Comparison of ENCODE assay signal across 13 cellular contexts in genomic region chr7:7681936-7682329, GRCh38. TPM values are rescaled to one million over a fixed set of nuclear protein-coding genes. Genes with fewer than 3 reads are reported as not detected.
A peak's percentile ranks its signal among the peaks of the same experiment; 100 is the strongest.
DNase-seq lines count a peak whose midpoint lies in the region; ATAC-seq and TF ChIP-seq lines count a peak whose summit lies in the region.
"Had no signal": no experiment of that assay in that cellular context is flagged by ENCODE, and none has a peak within 500 bp of the region (broad histone marks: within the 10 kb centered on the region; RNA-seq: fewer than 3 reads in every experiment).

No MANE protein-coding gene starts in this region.

- H2AFZ ChIP-seq in neuron (ENCODE audit: low read depth, low read length) = peak overlapping the region; percentile 38

- H3K27me3 Mint-ChIP-seq in T-helper 17 cell (no peaks in the 10 kb centered on the region), T-cell (no peaks in the 10 kb centered on the region), Calu3 (ENCODE audit: unreplicated experiment) (no peaks in the 10 kb centered on the region)
- H3K27me3 Mint-ChIP-seq: activated naive CD8-positive, alpha-beta T cell treated with anti-CD3 and anti-CD28 coated beads, Interleukin-2, amount 10 ng/mL, durations not matched to agents 7 days and 5 days had no signal

- H3K27me3 ChIP-seq in neuron (ENCODE audit: insufficient read depth, low read length) = no peaks in the 10 kb centered on the region
- H3K27me3 ChIP-seq: heart right ventricle had no signal

- no peak for TF ChIP-seq CTCF in Calu3 (IDR thresholded peaks at IDR 0.05; ENCODE audit: unreplicated experiment)

- peaks cover 10% of the 10 kb centered on the region for H3K4me1 ChIP-seq in neuron (ENCODE audit: insufficient read depth, low read length)

- H3K27ac Mint-ChIP-seq in T-helper 17 cell (peak overlapping the region; percentile 39), T-cell (peak overlapping the region in 1 of 2 donors; percentile 52), Calu3 (ENCODE audit: unreplicated experiment) (no peak overlapping the region)
- H3K27ac Mint-ChIP-seq: activated naive CD8-positive, alpha-beta T cell treated with anti-CD3 and anti-CD28 coated beads, Interleukin-2, amount 10 ng/mL, durations not matched to agents 7 days and 5 days had no signal

- peaks cover 0 to 8% (median 5%) of the 10 kb centered on the region in 3 donors for H3K9me3 Mint-ChIP-seq in T-cell
- H3K9me3 Mint-ChIP-seq in Calu3 (ENCODE audit: low read depth, unreplicated experiment) = no peaks in the 10 kb centered on the region

- POLR2A ChIA-PET in T-cell (lab: Charles Lee) = interaction anchor here (0.6 to 2.4 kb wide), 5 partner anchors 41 to 500 kb away, joined by 3 to 20 read pairs (median 4); partner anchors contain the start of genes C1GALT1 (in 1 of the 2) and UMAD1 (in 1 of the 2)

- no TSS peak for BruUV-seq in Calu3 (replicated peaks; lab: Mats Ljungman, UMichigan)

- CTCF ChIA-PET in T-cell (lab: Charles Lee) = interaction anchor here (0.6 to 3.1 kb wide), 47 partner anchors 10 to 614 kb away, joined by 3 to 81 read pairs (median 5); partner anchors contain the start of genes RPA3 (in 1 of the 2) and UMAD1 (in 1 of the 2)
- CTCF ChIA-PET in Calu3 (lab: Charles Lee) = interaction anchor here (1.0 to 2.2 kb wide), 17 partner anchors 8 to 614 kb away, joined by 3 to 21 read pairs (median 8); partner anchors contain the start of gene RPA3

- peaks cover 19% of the 10 kb centered on the region for H3K4me1 Mint-ChIP-seq in T-helper 17 cell
- peaks cover 40 to 50% (median 44%) of the 10 kb centered on the region in 3 donors for H3K4me1 Mint-ChIP-seq in T-cell
- H3K4me1 Mint-ChIP-seq in Calu3 (ENCODE audit: low read depth, unreplicated experiment) = peaks cover 22% of the 10 kb centered on the region

- no peak overlapping the region for H3K4me3 ChIP-seq in neuron (ENCODE audit: low read length)
- H3K4me3 ChIP-seq: SK-N-MC had no signal

- ATAC-seq in T-helper 17 cell (no peak), T-cell (replicated peaks in 1 of 4) (no peak), GM18858 (IDR thresholded peaks at IDR 0.05; ENCODE audit: unreplicated experiment) (no peak)

- intact Hi-C loops in Calu3 (cut with micrococcal nuclease; ENCODE audit: unreplicated experiment) = loop anchor here (1.0 to 5.0 kb wide), 6 partner anchors 79 to 614 kb away; no protein-coding TSS in a partner anchor

- H3K36me3 Mint-ChIP-seq in T-helper 17 cell (ENCODE audit: low read depth) (peaks cover 3% of the 10 kb centered on the region), T-cell (peaks cover 15% of the 10 kb centered on the region), Calu3 (ENCODE audit: insufficient read depth, unreplicated experiment) (no peaks in the 10 kb centered on the region)

- H3K4me3 Mint-ChIP-seq in T-helper 17 cell (no peak overlapping the region), T-cell (no peak overlapping the region), Calu3 (ENCODE audit: low read depth, unreplicated experiment) (no peak overlapping the region)
- H3K4me3 Mint-ChIP-seq: activated naive CD8-positive, alpha-beta T cell treated with anti-CD3 and anti-CD28 coated beads, Interleukin-2, amount 10 ng/mL, durations not matched to agents 7 days and 5 days; H9 had no signal

- H3K36me3 ChIP-seq in neuron (ENCODE audit: insufficient read depth, low read length) = peaks cover 2% of the 10 kb centered on the region

- no peaks in the 10 kb centered on the region for H3K9me3 ChIP-seq in T-helper 17 cell (ENCODE audit: control insufficient read depth, low read length, poor library complexity, severe bottlenecking)
- H3K9me3 ChIP-seq in neuron (ENCODE audit: low read length) = peaks cover 2% of the 10 kb centered on the region

- peak; percentile 46 for DNase-seq in DMS 273 (lab: John Stamatoyannopoulos, UW; ENCODE audit: unreplicated experiment)
- DNase-seq in LoVo (ENCODE audit: low spot score) = peak; percentile 17
- no peak for DNase-seq in T-helper 17 cell
- no peak for DNase-seq in T-cell
- no peak for DNase-seq in Calu3
- DNase-seq in H4 (ENCODE audit: low spot score) = no peak
- DNase-seq: activated naive CD8-positive, alpha-beta T cell treated with anti-CD3 and anti-CD28 coated beads, Interleukin-2, amount 10 ng/mL, durations not matched to agents 7 days and 5 days; H9; right cardiac atrium had no signal

RNA-seq across cellular contexts. Expression of gene RPA3, which starts 36.5 kb away (rescaled TPM):
- total RNA-seq in T-helper 17 cell = 10 to 100 TPM; 27.0 to 34.9 TPM
- 10 to 100 TPM; 24.5 to 28.5 (median 26.8) TPM for total RNA-seq in T-cell
- total RNA-seq in Calu3 (2022) = 124 and 143 TPM in 2 replicates
- total RNA-seq in H4 (2014; rRNA removed; shearing (Covaris generic)) = 228 and 233 TPM in 2 replicates

RNA-seq across cellular contexts. Expression of gene UMAD1, which starts 41.4 kb away (rescaled TPM):
- total RNA-seq in T-helper 17 cell (10 to 100 TPM; 10.9 to 15.0 TPM), T-cell (10 to 100 TPM; 13.8 to 19.8 (median 16.6) TPM), Calu3 (2022) (25.2 and 25.7 TPM in 2 replicates)
- total RNA-seq in H4 (2014; rRNA removed; shearing (Covaris generic)) = 46.4 and 65.9 TPM in 2 replicates

Comparison
In these comparisons a context has a peak if more than half of its experiments do, and no peak if none do; other contexts are left out.
1. DNase-seq: peak in DMS 273 (single experiment) and LoVo (single experiment); none in T-helper 17 cell (0 of 3), T-cell (0 of 34), Calu3 (single experiment) and H4 (single experiment).